In the genomic region with DNA sequence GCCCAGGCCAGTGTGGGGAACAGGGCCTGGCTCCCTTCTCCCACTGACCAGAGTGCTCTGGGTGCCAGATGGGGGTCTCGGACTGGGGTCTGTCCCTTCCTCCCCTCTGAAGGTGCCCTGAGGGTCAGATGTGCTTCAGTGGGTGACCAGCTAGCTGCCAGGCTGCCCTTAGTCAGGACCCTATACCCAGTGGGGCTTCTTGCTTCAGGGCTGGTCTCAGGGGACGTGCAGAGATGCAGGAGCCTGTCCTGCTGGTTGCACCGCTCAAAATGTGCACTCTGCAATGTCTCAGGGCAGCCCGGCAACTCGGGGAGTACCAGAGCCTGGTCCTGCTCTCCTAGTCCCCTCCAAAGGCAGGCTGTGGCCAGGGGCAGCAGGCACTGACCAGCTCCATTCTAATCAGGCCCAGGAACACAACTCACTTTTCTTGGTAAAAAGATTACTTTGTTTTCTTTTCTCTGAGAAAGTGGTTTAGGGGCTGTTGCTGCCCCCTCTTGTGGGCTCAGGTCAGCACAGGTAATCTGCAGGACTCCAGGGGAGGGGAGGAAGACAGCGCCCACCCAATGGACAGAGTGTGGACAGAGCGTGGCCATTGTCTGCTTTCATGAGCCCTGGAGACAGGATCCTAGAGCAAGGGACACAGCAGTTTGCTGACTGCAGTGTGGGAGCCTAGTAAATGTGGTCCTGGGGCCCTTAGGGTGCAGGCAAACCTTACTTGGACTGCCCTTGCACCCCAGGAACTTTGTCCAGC, we compare ENCODE assay signal across 1 cellular context.
TF ChIP-seq lines count a peak whose summit lies in the region.

No MANE protein-coding gene starts in this region.

TF ChIP-seq in K562, 482 proteins besides CTCF, POLR2A, EP300 and RAD21 (continued from another document and continues in another):
- TF ChIP-seq, protein P1, sequence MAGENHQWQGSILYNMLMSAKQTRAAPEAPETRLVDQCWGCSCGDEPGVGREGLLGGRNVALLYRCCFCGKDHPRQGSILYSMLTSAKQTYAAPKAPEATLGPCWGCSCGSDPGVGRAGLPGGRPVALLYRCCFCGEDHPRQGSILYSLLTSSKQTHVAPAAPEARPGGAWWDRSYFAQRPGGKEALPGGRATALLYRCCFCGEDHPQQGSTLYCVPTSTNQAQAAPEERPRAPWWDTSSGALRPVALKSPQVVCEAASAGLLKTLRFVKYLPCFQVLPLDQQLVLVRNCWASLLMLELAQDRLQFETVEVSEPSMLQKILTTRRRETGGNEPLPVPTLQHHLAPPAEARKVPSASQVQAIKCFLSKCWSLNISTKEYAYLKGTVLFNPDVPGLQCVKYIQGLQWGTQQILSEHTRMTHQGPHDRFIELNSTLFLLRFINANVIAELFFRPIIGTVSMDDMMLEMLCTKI (IDR thresholded peaks at IDR 0.05; ENCODE audit: partially characterized antibody), result no peak
- TF ChIP-seq FIP1L1 (IDR thresholded peaks at IDR 0.05; ENCODE audit: low read depth, low read length, poor library complexity, severe bottlenecking) (peak; percentile 2), MTA2 (IDR thresholded peaks at IDR 0.05; ENCODE audit: low read depth) (no peak), HNRNPUL1 (IDR thresholded peaks at IDR 0.05; ENCODE audit: low read length) (peak; percentile 83; the same call in 1 of the 2 replicates), TEAD4 (IDR thresholded peaks at IDR 0.05; ENCODE audit: low read length) (peak; percentile 5; the same call in 1 of the 2 replicates), TEAD4 (CRISPR knock-in tag; IDR thresholded peaks at IDR 0.05; ENCODE audit: borderline replicate concordance) (no peak), ZNF740 (CRISPR knock-in tag; IDR thresholded peaks at IDR 0.05) (peak; percentile 37; the same call in 1 of the 2 replicates), ZNF740 (tag; IDR thresholded peaks at IDR 0.05) (no peak), ZNF75A (CRISPR knock-in tag; IDR thresholded peaks at IDR 0.05) (peak; percentile 31; the same call in 1 of the 2 replicates), HMG20A (CRISPR knock-in tag; conservative IDR thresholded peaks at IDR 0.05) (no peak), ZNF507 (tag; conservative IDR thresholded peaks at IDR 0.05) (no peak), SIN3A (IDR thresholded peaks at IDR 0.05; ENCODE audit: borderline replicate concordance in 2 of 2, control insufficient read depth in 1 of 2, low read depth in 2 of 2, low read length in 2 of 2) (peak in 1 of 2 experiments; percentile 20; a peak in 1 of 4 replicates), ZNF57 (CRISPR knock-in tag; IDR thresholded peaks at IDR 0.05) (0 out of 2 replicates have a peak, but pooled peaks have one; percentile 43), CTBP1 (IDR thresholded peaks at IDR 0.05; ENCODE audit: borderline replicate concordance) (no peak), TGIF2 (CRISPR knock-in tag; IDR thresholded peaks at IDR 0.05) (peak; percentile 67; the same call in 1 of the 2 replicates), KAT7 (CRISPR knock-in tag; IDR thresholded peaks at IDR 0.05; ENCODE audit: borderline replicate concordance) (0 out of 2 replicates have a peak, but pooled peaks have one; percentile 78), U2AF1 (optimal IDR thresholded peaks at IDR 0.05; ENCODE audit: low read depth, low read length) (no peak), NR2F6 (CRISPR knock-in tag; IDR thresholded peaks at IDR 0.05) (0 out of 2 replicates have a peak, but pooled peaks have one; percentile 4), ZBTB8A (IDR thresholded peaks at IDR 0.05; ENCODE audit: partially characterized antibody) (no peak), E2F3 (CRISPR knock-in tag; IDR thresholded peaks at IDR 0.05) (0 out of 2 replicates have a peak, but pooled peaks have one; percentile 15), POLR2AphosphoS5 (IDR thresholded peaks at IDR 0.05; ENCODE audit: control insufficient read depth, insufficient read depth, low read depth, low read length) (peak; percentile 73; the same call in 1 of the 2 replicates), GATAD2B (IDR thresholded peaks at IDR 0.05; ENCODE audit: borderline replicate concordance) (no peak), ILK (tag; IDR thresholded peaks at IDR 0.05; ENCODE audit: borderline replicate concordance, low read depth) (no peak), ZNF592 (IDR thresholded peaks at IDR 0.05) (no peak), ZBTB9 (CRISPR knock-in tag; IDR thresholded peaks at IDR 0.05) (0 out of 2 replicates have a peak, but pooled peaks have one; percentile 19), RUNX1 (IDR thresholded peaks at IDR 0.05; ENCODE audit: low read depth) (peak; percentile 24; the same call in 1 of the 2 replicates), ZNF165 (CRISPR knock-in tag; IDR thresholded peaks at IDR 0.05; ENCODE audit: borderline replicate concordance) (0 out of 2 replicates have a peak, but pooled peaks have one; percentile 18), ZBED1 (IDR thresholded peaks at IDR 0.05) (peak; percentile 1; the same call in 1 of the 2 replicates), MLLT1 (IDR thresholded peaks at IDR 0.05) (no peak)
- TF ChIP-seq, protein P2, sequence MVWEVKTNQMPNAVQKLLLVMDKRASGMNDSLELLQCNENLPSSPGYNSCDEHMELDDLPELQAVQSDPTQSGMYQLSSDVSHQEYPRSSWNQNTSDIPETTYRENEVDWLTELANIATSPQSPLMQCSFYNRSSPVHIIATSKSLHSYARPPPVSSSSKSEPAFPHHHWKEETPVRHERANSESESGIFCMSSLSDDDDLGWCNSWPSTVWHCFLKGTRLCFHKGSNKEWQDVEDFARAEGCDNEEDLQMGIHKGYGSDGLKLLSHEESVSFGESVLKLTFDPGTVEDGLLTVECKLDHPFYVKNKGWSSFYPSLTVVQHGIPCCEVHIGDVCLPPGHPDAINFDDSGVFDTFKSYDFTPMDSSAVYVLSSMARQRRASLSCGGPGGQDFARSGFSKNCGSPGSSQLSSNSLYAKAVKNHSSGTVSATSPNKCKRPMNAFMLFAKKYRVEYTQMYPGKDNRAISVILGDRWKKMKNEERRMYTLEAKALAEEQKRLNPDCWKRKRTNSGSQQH (CRISPR knock-in tag; IDR thresholded peaks at IDR 0.05), result peak; percentile 76; the same call in 1 of the 2 replicates
- TF ChIP-seq, protein P3, sequence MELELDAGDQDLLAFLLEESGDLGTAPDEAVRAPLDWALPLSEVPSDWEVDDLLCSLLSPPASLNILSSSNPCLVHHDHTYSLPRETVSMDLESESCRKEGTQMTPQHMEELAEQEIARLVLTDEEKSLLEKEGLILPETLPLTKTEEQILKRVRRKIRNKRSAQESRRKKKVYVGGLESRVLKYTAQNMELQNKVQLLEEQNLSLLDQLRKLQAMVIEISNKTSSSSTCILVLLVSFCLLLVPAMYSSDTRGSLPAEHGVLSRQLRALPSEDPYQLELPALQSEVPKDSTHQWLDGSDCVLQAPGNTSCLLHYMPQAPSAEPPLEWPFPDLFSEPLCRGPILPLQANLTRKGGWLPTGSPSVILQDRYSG (tag; conservative IDR thresholded peaks at IDR 0.05; ENCODE audit: low read depth), result no peak
- TF ChIP-seq, protein P4, sequence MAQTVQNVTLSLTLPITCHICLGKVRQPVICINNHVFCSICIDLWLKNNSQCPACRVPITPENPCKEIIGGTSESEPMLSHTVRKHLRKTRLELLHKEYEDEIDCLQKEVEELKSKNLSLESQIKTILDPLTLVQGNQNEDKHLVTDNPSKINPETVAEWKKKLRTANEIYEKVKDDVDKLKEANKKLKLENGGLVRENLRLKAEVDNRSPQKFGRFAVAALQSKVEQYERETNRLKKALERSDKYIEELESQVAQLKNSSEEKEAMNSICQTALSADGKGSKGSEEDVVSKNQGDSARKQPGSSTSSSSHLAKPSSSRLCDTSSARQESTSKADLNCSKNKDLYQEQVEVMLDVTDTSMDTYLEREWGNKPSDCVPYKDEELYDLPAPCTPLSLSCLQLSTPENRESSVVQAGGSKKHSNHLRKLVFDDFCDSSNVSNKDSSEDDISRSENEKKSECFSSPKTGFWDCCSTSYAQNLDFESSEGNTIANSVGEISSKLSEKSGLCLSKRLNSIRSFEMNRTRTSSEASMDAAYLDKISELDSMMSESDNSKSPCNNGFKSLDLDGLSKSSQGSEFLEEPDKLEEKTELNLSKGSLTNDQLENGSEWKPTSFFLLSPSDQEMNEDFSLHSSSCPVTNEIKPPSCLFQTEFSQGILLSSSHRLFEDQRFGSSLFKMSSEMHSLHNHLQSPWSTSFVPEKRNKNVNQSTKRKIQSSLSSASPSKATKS (CRISPR knock-in tag; IDR thresholded peaks at IDR 0.05), result 0 out of 2 replicates have a peak, but pooled peaks have one; percentile 60
- TF ChIP-seq, protein P5, sequence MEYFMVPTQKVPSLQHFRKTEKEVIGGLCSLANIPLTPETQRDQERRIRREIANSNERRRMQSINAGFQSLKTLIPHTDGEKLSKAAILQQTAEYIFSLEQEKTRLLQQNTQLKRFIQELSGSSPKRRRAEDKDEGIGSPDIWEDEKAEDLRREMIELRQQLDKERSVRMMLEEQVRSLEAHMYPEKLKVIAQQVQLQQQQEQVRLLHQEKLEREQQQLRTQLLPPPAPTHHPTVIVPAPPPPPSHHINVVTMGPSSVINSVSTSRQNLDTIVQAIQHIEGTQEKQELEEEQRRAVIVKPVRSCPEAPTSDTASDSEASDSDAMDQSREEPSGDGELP (CRISPR knock-in tag; IDR thresholded peaks at IDR 0.05; ENCODE audit: borderline replicate concordance), result peak; percentile 2; the same call in 1 of the 2 replicates
- TF ChIP-seq, protein P6, sequence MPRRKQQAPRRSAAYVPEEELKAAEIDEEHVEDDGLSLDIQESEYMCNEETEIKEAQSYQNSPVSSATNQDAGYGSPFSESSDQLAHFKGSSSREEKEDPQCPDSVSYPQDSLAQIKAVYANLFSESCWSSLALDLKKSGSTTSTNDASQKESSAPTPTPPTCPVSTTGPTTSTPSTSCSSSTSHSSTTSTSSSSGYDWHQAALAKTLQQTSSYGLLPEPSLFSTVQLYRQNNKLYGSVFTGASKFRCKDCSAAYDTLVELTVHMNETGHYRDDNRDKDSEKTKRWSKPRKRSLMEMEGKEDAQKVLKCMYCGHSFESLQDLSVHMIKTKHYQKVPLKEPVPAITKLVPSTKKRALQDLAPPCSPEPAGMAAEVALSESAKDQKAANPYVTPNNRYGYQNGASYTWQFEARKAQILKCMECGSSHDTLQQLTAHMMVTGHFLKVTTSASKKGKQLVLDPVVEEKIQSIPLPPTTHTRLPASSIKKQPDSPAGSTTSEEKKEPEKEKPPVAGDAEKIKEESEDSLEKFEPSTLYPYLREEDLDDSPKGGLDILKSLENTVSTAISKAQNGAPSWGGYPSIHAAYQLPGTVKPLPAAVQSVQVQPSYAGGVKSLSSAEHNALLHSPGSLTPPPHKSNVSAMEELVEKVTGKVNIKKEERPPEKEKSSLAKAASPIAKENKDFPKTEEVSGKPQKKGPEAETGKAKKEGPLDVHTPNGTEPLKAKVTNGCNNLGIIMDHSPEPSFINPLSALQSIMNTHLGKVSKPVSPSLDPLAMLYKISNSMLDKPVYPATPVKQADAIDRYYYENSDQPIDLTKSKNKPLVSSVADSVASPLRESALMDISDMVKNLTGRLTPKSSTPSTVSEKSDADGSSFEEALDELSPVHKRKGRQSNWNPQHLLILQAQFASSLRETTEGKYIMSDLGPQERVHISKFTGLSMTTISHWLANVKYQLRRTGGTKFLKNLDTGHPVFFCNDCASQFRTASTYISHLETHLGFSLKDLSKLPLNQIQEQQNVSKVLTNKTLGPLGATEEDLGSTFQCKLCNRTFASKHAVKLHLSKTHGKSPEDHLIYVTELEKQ (CRISPR knock-in tag; IDR thresholded peaks at IDR 0.05), result 0 out of 2 replicates have a peak, but pooled peaks have one; percentile 18
